In the genomic region with DNA sequence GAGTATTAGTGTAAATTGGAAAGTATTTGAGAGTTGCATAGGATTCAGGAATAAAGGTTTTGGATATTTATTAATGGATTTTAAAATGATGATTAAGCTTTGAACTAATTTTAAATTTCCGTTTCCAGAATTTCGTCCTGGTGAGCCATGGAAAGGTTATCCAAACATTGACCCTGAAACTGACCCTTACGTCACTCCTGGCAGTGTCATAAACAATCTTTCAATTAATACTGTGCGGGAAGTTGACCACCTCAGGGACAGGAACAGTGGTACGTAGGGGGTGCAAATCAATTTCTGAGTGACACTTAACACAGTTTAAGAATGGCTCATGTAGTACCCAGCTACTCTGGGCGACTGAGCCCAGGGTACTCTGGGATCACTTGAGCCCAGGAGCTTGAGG, we compare ENCODE assay signal across 23 cellular contexts. TPM values are rescaled to one million over a fixed set of nuclear protein-coding genes. Genes with fewer than 3 reads are reported as not detected.
DNase-seq lines count a peak whose midpoint lies in the region; ATAC-seq, FAIRE-seq and TF ChIP-seq lines count a peak whose summit lies in the region.
"Had no signal": no experiment of that assay in that cellular context is flagged by ENCODE, and none has a peak within 500 bp of the region (broad histone marks: within the 10 kb centered on the region; RNA-seq: fewer than 3 reads in every experiment).

No MANE protein-coding gene starts in this region.

- H3K4me1 ChIP-seq in liver (ENCODE audit: control insufficient read depth in 4 of 4, insufficient read depth in 4 of 4, low read length in 3 of 4) (peaks cover 0 to 6% (median 0%) of the 10 kb centered on the region in 4 donors), HepG2 (ENCODE audit: insufficient read depth, low read length) (no peaks in the 10 kb centered on the region), right lobe of liver (peaks cover 0 to 12% (median 2%) of the 10 kb centered on the region in 4 donors), lower lobe of right lung (peaks cover 18% of the 10 kb centered on the region), GM23248 (ENCODE audit: insufficient read depth) (0 out of 2 replicates have a peak, but pooled peaks cover 5% of the 10 kb centered on the region)
- H3K4me1 ChIP-seq: BE2C had no signal

- TF ChIP-seq EP300 in HepG2 (IDR thresholded peaks at IDR 0.05; ENCODE audit: low read depth in 2 of 2, low read length in 2 of 2) (no peak), HepG2 (CRISPR knock-in tag; IDR thresholded peaks at IDR 0.05; ENCODE audit: borderline replicate concordance) (no peak)

- intact Hi-C loops in HepG2 (cut with micrococcal nuclease; ENCODE audit: unreplicated experiment) (no loop called here), right lobe of liver (cut with DNase I) (no loop called here), sciatic nerve (cut with DNase I) (no loop called here), lower lobe of right lung (cut with DNase I) (no loop called here)

- H3K4me2 ChIP-seq in HepG2 (ENCODE audit: low read depth, low read length) (no peak overlapping the region), GM23248 (ENCODE audit: unreplicated experiment) (no peak overlapping the region)

- DNase-seq in HepG2 (ENCODE audit: low spot score) (no peak), dermis microvascular lymphatic vessel endothelial cell (ENCODE audit: low read depth in 2 of 2) (peak; percentile 6 to 16), right lobe of liver (no peak), sciatic nerve (ENCODE audit: low spot score) (no peak), lower lobe of right lung (no peak), GM23248 (no peak)
- no peak for DNase-seq in activated CD4-positive, alpha-beta T cell treated with anti-CD3 and anti-CD28 coated beads for 1 hour
- DNase-seq: ACHN; BE2C; C1 segment of cervical spinal cord; CD4-positive, CD25-positive, alpha-beta regulatory T cell; CD8-positive, alpha-beta memory T cell; COR-L47; GOT3; H7; HFFc6; IMR-90 had no signal

- H3K9ac ChIP-seq in liver (ENCODE audit: low read depth in 1 of 2, low read length in 2 of 2) (no peak overlapping the region), HepG2 (ENCODE audit: insufficient read depth, low read depth, low read length) (no peak overlapping the region), GM23248 (no peak overlapping the region)

- H3K27ac ChIP-seq in liver (ENCODE audit: low read depth in 1 of 2, low read length in 2 of 2) (peak overlapping the region; percentile 23 to 77), HepG2 (ENCODE audit: extremely low read length, insufficient read depth, low read length) (no peak overlapping the region), right lobe of liver (peak overlapping the region; percentile 42 to 82 (median 71)), lower lobe of right lung (no peak overlapping the region), GM23248 (no peak overlapping the region)
- H3K27ac ChIP-seq: HL-60 had no signal

- H4K20me1 ChIP-seq in HepG2 (ENCODE audit: insufficient read depth, low read length): no peaks in the 10 kb centered on the region
- H4K20me1 ChIP-seq in GM23248 (ENCODE audit: insufficient read depth): no peaks in the 10 kb centered on the region

- H3K4me3 ChIP-seq in liver (ENCODE audit: low read depth in 1 of 3, low read length in 3 of 3) (no peak overlapping the region), HepG2 (replicated peaks in 1 of 3; ENCODE audit: insufficient read depth in 1 of 3, low read depth in 2 of 3, low read length in 3 of 3) (no peak overlapping the region), right lobe of liver (no peak overlapping the region), lower lobe of right lung (no peak overlapping the region), GM23248 (no peak overlapping the region)

- FAIRE-seq in HepG2 (lab: Jason Lieb, UNC): no peak
- FAIRE-seq: A204.1, G401.6, GM12891 had no signal

- no peaks in the 10 kb centered on the region for H3K9me2 ChIP-seq in GM23248 (ENCODE audit: insufficient read depth)

- H3K9me3 ChIP-seq in liver (ENCODE audit: control insufficient read depth in 4 of 4, low read length in 3 of 4) (no peaks in the 10 kb centered on the region), HepG2 (ENCODE audit: low read length) (no peaks in the 10 kb centered on the region), right lobe of liver (no peaks in the 10 kb centered on the region), lower lobe of right lung (no peaks in the 10 kb centered on the region), GM23248 (ENCODE audit: low read depth) (no peaks in the 10 kb centered on the region)
- H3K9me3 ChIP-seq: BE2C had no signal

- BruUV-seq in HepG2 (replicated peaks; lab: Mats Ljungman, UMichigan): no TSS peak

- TF ChIP-seq POLR2A in HepG2 (IDR thresholded peaks at IDR 0.05; ENCODE audit: insufficient read depth in 1 of 2, low read depth in 2 of 2, low read length in 2 of 2) (no peak), right lobe of liver (IDR thresholded peaks at IDR 0.05) (no peak)

- 0 out of 2 replicates have a peak, but pooled peaks cover 6% of the 10 kb centered on the region for H3F3A ChIP-seq in GM23248 (ENCODE audit: insufficient read depth)

- TF ChIP-seq CTCF in liver (IDR thresholded peaks at IDR 0.05; ENCODE audit: low read depth, low read length, missing input control): no peak
- TF ChIP-seq CTCF in HepG2 (CRISPR knock-in tag; IDR thresholded peaks at IDR 0.05): no peak
- no peak for TF ChIP-seq CTCF in right lobe of liver (IDR thresholded peaks at IDR 0.05)
- no peak for TF ChIP-seq CTCF in lower lobe of right lung (IDR thresholded peaks at IDR 0.05)

- in situ Hi-C loops in HepG2 (cut with HindIII; ENCODE audit: extremely low pct_ligation_motif_present, low pct_unique_long_range_greater_than_20kb): no loop called here
- in situ Hi-C loops in GM23248 (cut with MboI): loop anchor here (10.0 kb wide), 1 partner anchor 242 kb away; no protein-coding TSS in a partner anchor

- TF ChIP-seq RAD21 in liver (IDR thresholded peaks at IDR 0.05) (no peak), HepG2 (CRISPR knock-in tag; IDR thresholded peaks at IDR 0.05) (no peak)

- H3K79me2 ChIP-seq in HepG2 (ENCODE audit: insufficient read depth, low read length): no peaks in the 10 kb centered on the region
- H3K79me2 ChIP-seq in GM23248 (ENCODE audit: insufficient read depth): no peaks in the 10 kb centered on the region

- WGBS in liver: 41% methylated on average over 6 of the region's 6 CpGs
- WGBS in HepG2 (ENCODE audit: low lambda C conversion rate): 96% methylated on average over 6 of the region's 6 CpGs
- WGBS in right lobe of liver (ENCODE audit: insufficient coverage, low coverage, low lambda C conversion rate, missing lambda C conversion rate): 8% methylated on average over 6 of the region's 6 CpGs
- 98 to 99% methylated on average over 6 of the region's 6 CpGs for whole genome bisulfite sequencing in GM23248 (ENCODE audit: low coverage in 1 of 2, low lambda C conversion rate in 2 of 2, missing lambda C conversion rate in 2 of 2), 2 experiments

- POLR2A ChIA-PET in HepG2 (lab: Yijun Ruan, JAX): no interaction called here

- H3K36me3 ChIP-seq in liver (ENCODE audit: control insufficient read depth in 4 of 4, insufficient read depth in 3 of 4, low read depth in 1 of 4, low read length in 3 of 4) (peaks cover 12 to 67% (median 65%) of the 10 kb centered on the region in 4 donors), HepG2 (replicated peaks in 1 of 2; ENCODE audit: control insufficient read depth in 1 of 2, insufficient read depth in 2 of 2, low read length in 2 of 2) (peaks cover 49 to 95% of the 10 kb centered on the region in 2 experiments), right lobe of liver (peaks cover 7 to 92% (median 45%) of the 10 kb centered on the region in 4 donors), lower lobe of right lung (peaks cover 100% of the 10 kb centered on the region), GM23248 (ENCODE audit: low read depth) (peaks cover 58% of the 10 kb centered on the region)

- H2AFZ ChIP-seq in HepG2 (ENCODE audit: low read length) (no peak overlapping the region), GM23248 (no peak overlapping the region)

- ATAC-seq in HepG2 (no peak), right lobe of liver (peak; percentile 60 to 79 (median 76)), sciatic nerve (peak; percentile 29), lower lobe of right lung (no peak)
- ATAC-seq: HCT116 had no signal

- CTCF ChIA-PET in HepG2 (lab: Yijun Ruan, JAX; ENCODE audit: low intra/inter-chr PET ratio, low total read pairs): no interaction called here

- H3K27me3 ChIP-seq in liver (ENCODE audit: control insufficient read depth in 4 of 4, insufficient read depth in 4 of 4, low read length in 3 of 4) (no peaks in the 10 kb centered on the region), HepG2 (ENCODE audit: control insufficient read depth in 1 of 2, insufficient read depth in 2 of 2, low read length in 2 of 2) (no peaks in the 10 kb centered on the region), right lobe of liver (no peaks in the 10 kb centered on the region), lower lobe of right lung (ENCODE audit: low read depth) (no peaks in the 10 kb centered on the region), GM23248 (replicated peaks; ENCODE audit: insufficient read depth) (no peaks in the 10 kb centered on the region)
- H3K27me3 ChIP-seq: BE2C had no signal

RNA-seq across cellular contexts. Expression of gene SLC5A11, which starts 29.1 kb away (rescaled TPM):
- 1 to 10 TPM in 1 of 2 donors, under 1 TPM in 1; 0.67 to 4.1 TPM for total RNA-seq in liver
- polyA plus RNA-seq in liver: 1 to 10 TPM in 1 of 2 donors, under 1 TPM in 1; 0.15 to 1.2 TPM
- total RNA-seq in HepG2 (2016; rRNA removed; fragmentation: Illumina TruSeq; extraction: Trizol): 1.7 and 3.3 TPM in 2 replicates
- 0.44 and 1.0 TPM in 2 replicates for total RNA-seq in HepG2 (2016; cell fraction: cytosol; rRNA removed; fragmentation: Illumina TruSeq; extraction: Trizol; ENCODE audit: low read depth)
- 1.3 and 3.5 TPM in 2 replicates for total RNA-seq in HepG2 (2016; cell fraction: insoluble cytoplasmic fraction; rRNA removed; fragmentation: Illumina TruSeq; extraction: Trizol)
- 0.86 and 0.93 TPM in 2 replicates for total RNA-seq in HepG2 (2016; cell fraction: membrane; rRNA removed; fragmentation: Illumina TruSeq; extraction: Trizol)
- total RNA-seq in HepG2 (2016; cell fraction: nucleus; rRNA removed; fragmentation: Illumina TruSeq; extraction: Trizol): 4.1 and 5.6 TPM in 2 replicates
- polyA plus RNA-seq in HepG2 (2011; rRNA removed): 1.2 and 1.7 TPM in 2 replicates
- polyA plus RNA-seq in HepG2 (2011; cell fraction: cytosol; rRNA removed): 0.36 and 0.38 TPM in 2 replicates
- 4.5 and 4.8 TPM in 2 replicates for polyA plus RNA-seq in HepG2 (2011; cell fraction: nucleus; rRNA removed)
- 0.80 and 1.3 TPM in 2 replicates for polyA plus RNA-seq in HepG2 (2012)
- 0.45 and 0.52 TPM in 2 replicates for polyA plus RNA-seq in HepG2 (2016; cell fraction: cytosol; fragmentation: Illumina TruSeq; extraction: Trizol; ENCODE audit: low read depth)
- polyA plus RNA-seq in HepG2 (2016; cell fraction: insoluble cytoplasmic fraction; fragmentation: Illumina TruSeq; extraction: Trizol; ENCODE audit: low read depth): 1.1 and 1.2 TPM in 2 replicates
- 1.1 and 1.3 TPM in 2 replicates for polyA plus RNA-seq in HepG2 (2016; cell fraction: membrane; fragmentation: Illumina TruSeq; extraction: Trizol; ENCODE audit: low read depth)
- polyA plus RNA-seq in HepG2 (2016; cell fraction: nucleus; fragmentation: Illumina TruSeq; extraction: Trizol; ENCODE audit: insufficient read depth, low read depth): 5.5 and 5.7 TPM in 2 replicates
- polyA minus RNA-seq in HepG2 (2011; rRNA and poly(A)+ RNA removed; ENCODE audit: low replicate concordance): 0.77 and 1.0 TPM in 2 replicates
- 0.49 TPM in 1 of 2 replicates, not detected in the other for polyA minus RNA-seq in HepG2 (2011; cell fraction: cytosol; rRNA and poly(A)+ RNA removed)
- polyA minus RNA-seq in HepG2 (2011; cell fraction: nucleus; rRNA and poly(A)+ RNA removed): 2.5 and 3.5 TPM in 2 replicates
- total RNA-seq in dermis microvascular lymphatic vessel endothelial cell: 0.13 TPM in 1 of 2 replicates, not detected in the other
- 1 to 10 TPM in 4 of 6 experiments, under 1 TPM in 2; 0.43 to 1.6 (median 1.2) TPM for total RNA-seq in right lobe of liver
- not detected for total RNA-seq in sciatic nerve
- 0.27 TPM for total RNA-seq in lower lobe of right lung
- not detected in 2 replicates for total RNA-seq in GM23248 (2014; rRNA removed; shearing (Covaris generic))
- not detected in 2 replicates for polyA plus RNA-seq in GM23248 (2016; fragmentation: Nextera tagmentation; extraction: Ambion mirVana)
- total RNA-seq: CD4-positive, CD25-positive, alpha-beta regulatory T cell; H7 had no signal
- polyA plus RNA-seq: CD4-positive, CD25-positive, alpha-beta regulatory T cell; CD8-positive, alpha-beta memory T cell; IMR-90 had no signal

Comparison
In these comparisons a context has a peak if more than half of its experiments do, and no peak if none do; other contexts are left out.
1. H3K27ac ChIP-seq: peak in liver (2 of 2) and right lobe of liver (3 of 3); none in HepG2 (single experiment), lower lobe of right lung (single experiment) and GM23248 (single experiment).
2. ATAC-seq: peak in right lobe of liver (4 of 4) and sciatic nerve (single experiment); none in HepG2 (single experiment) and lower lobe of right lung (0 of 2).
3. DNase-seq: peak in dermis microvascular lymphatic vessel endothelial cell (2 of 2); none in HepG2 (single experiment), right lobe of liver (0 of 3), sciatic nerve (single experiment), lower lobe of right lung (single experiment), GM23248 (single experiment) and activated CD4-positive, alpha-beta T cell treated with anti-CD3 and anti-CD28 coated beads for 1 hour (single experiment).